24 cellular contexts compared by ENCODE assay signal in genomic region chr4:70671091-70671490, GRCh38. TPM values are rescaled to one million over a fixed set of nuclear protein-coding genes. Genes with fewer than 3 reads are reported as not detected.
"Had no signal": no experiment of that assay in that cellular context is flagged by ENCODE, and none has a peak within 500 bp of the region (broad histone marks: within the 10 kb centered on the region; RNA-seq: fewer than 3 reads in every experiment).

No MANE protein-coding gene starts in this region.

- ATAC-seq: activated T-cell treated with anti-CD3 and anti-CD28 coated beads, Interleukin-2, amount 50 U/mL, for 4 hours; effector memory CD8-positive, alpha-beta T cell had no signal

- H3K4me1 ChIP-seq: esophagus muscularis mucosa, prostate gland, right atrium auricular region, suprapubic skin, transverse colon, uterus had no signal

- H3K4me2 ChIP-seq: hepatocyte had no signal

- H3K9me3 Mint-ChIP-seq: activated naive CD8-positive, alpha-beta T cell treated with anti-CD3 and anti-CD28 coated beads for 36 hours; activated T-cell treated with anti-CD3 and anti-CD28 coated beads, Interleukin-2, amount 50 U/mL, for 4 hours; central memory CD8-positive, alpha-beta T cell; effector memory CD8-positive, alpha-beta T cell; nephron had no signal

- H3K27ac Mint-ChIP-seq: activated naive CD8-positive, alpha-beta T cell treated with anti-CD3 and anti-CD28 coated beads for 36 hours; effector memory CD8-positive, alpha-beta T cell; nephron had no signal

- DNase-seq: activated CD4-positive, alpha-beta T cell treated with anti-CD3 and anti-CD28 coated beads for 1 hour; activated CD4-positive, alpha-beta T cell treated with anti-CD3 and anti-CD28 coated beads, Interleukin-2, amount 50 U/mL, for 1 hour; activated naive CD4-positive, alpha-beta T cell treated with Interleukin-2 at 50 U/mL for 16 hours; activated naive CD8-positive, alpha-beta T cell treated with anti-CD3 and anti-CD28 coated beads for 36 hours; activated T-cell treated with anti-CD3 and anti-CD28 coated beads, Interleukin-2, amount 50 U/mL, for 4 hours; dorsolateral prefrontal cortex; effector memory CD8-positive, alpha-beta T cell; glutamatergic neuron; ovary; stimulated activated CD4-positive, alpha-beta T cell treated with anti-CD3 and anti-CD28 coated beads, Interleukin-4, amount 100 ng/mL, for 24 hours; stomach; T-helper 9 cell; transverse colon; uterus had no signal

- H3K27me3 ChIP-seq: esophagus muscularis mucosa, hepatocyte, neutrophil, ovary, right atrium auricular region, stomach, suprapubic skin, transverse colon, uterus had no signal

- H3K27ac ChIP-seq: dorsolateral prefrontal cortex, esophagus muscularis mucosa, hepatocyte, neutrophil, ovary, prostate gland, right atrium auricular region, stomach, suprapubic skin, transverse colon, uterus had no signal

- H3K4me3 ChIP-seq: dorsolateral prefrontal cortex, esophagus muscularis mucosa, hepatocyte, ovary, prostate gland, right atrium auricular region, stomach, suprapubic skin, transverse colon, uterus had no signal

- H3K36me3 ChIP-seq: esophagus muscularis mucosa, neutrophil, ovary, prostate gland, right atrium auricular region, stomach, suprapubic skin, transverse colon, uterus had no signal

- H3K4me3 Mint-ChIP-seq: activated naive CD8-positive, alpha-beta T cell treated with anti-CD3 and anti-CD28 coated beads for 36 hours; activated T-cell treated with anti-CD3 and anti-CD28 coated beads, Interleukin-2, amount 50 U/mL, for 4 hours; central memory CD8-positive, alpha-beta T cell; effector memory CD8-positive, alpha-beta T cell; nephron had no signal

- H2AFZ ChIP-seq: hepatocyte had no signal

- H3K9me3 ChIP-seq: esophagus muscularis mucosa, neutrophil, ovary, prostate gland, right atrium auricular region, stomach, suprapubic skin, transverse colon, uterus had no signal

- H3K36me3 Mint-ChIP-seq: activated naive CD8-positive, alpha-beta T cell treated with anti-CD3 and anti-CD28 coated beads for 36 hours had no signal

- H3K79me2 ChIP-seq: hepatocyte had no signal

- H3K4me1 Mint-ChIP-seq: central memory CD8-positive, alpha-beta T cell had no signal

RNA-seq across cellular contexts. Expression of gene JCHAIN, which starts 4.8 kb away (rescaled TPM):
- total RNA-seq: activated naive CD8-positive, alpha-beta T cell treated with anti-CD3 and anti-CD28 coated beads for 36 hours; astrocyte; endothelial cell of umbilical vein; hepatocyte had no signal

RNA-seq across cellular contexts. Expression of gene ENAM, which starts 42.5 kb away (rescaled TPM):
- total RNA-seq: activated naive CD8-positive, alpha-beta T cell treated with anti-CD3 and anti-CD28 coated beads for 36 hours; activated T-cell treated with anti-CD3 and anti-CD28 coated beads, Interleukin-2, amount 50 U/mL, for 4 hours; endothelial cell of umbilical vein; esophagus muscularis mucosa; suprapubic skin; transverse colon had no signal
